In genomic region chr15:70473623-70474366, GRCh38 we compare ENCODE assay signal across 12 cellular contexts.
A peak's percentile ranks its signal among the peaks of the same experiment; 100 is the strongest.
DNase-seq lines count a peak whose midpoint lies in the region; ATAC-seq and TF ChIP-seq lines count a peak whose summit lies in the region.
"Had no signal": no experiment of that assay in that cellular context is flagged by ENCODE, and none has a peak within 500 bp of the region (broad histone marks: within the 10 kb centered on the region; RNA-seq: fewer than 3 reads in every experiment).

No MANE protein-coding gene starts in this region.

- peaks cover 4% of the 10 kb centered on the region; the same call in 2 of the 3 replicates for H3K4me1 Mint-ChIP-seq in GM23338

- no peaks in the 10 kb centered on the region for H3K79me2 ChIP-seq in GM23338 (replicated peaks; ENCODE audit: insufficient read depth)

- no peak overlapping the region for H2AFZ ChIP-seq in GM23338

- no peaks in the 10 kb centered on the region for H3K36me3 ChIP-seq in BLaER1 treated with 17β-estradiol and CSF1 and Interleukin-3, amounts not matched to agents 10 nM and 100 nM
- H3K36me3 ChIP-seq in Panc1 (ENCODE audit: control insufficient read depth, insufficient read depth, low read length) (no peaks in the 10 kb centered on the region), psoas muscle (ENCODE audit: insufficient read depth in 1 of 2, low read depth in 1 of 2) (no peaks in the 10 kb centered on the region), GM23338 (ENCODE audit: insufficient read depth) (no peaks in the 10 kb centered on the region)

- DNase-seq in Panc1 (ENCODE audit: low read depth, low spot score) = no peak
- peak; percentile 15 for DNase-seq in dermis blood vessel endothelial cell
- DNase-seq in psoas muscle = no peak
- DNase-seq in NCI-H82 treated with DMSO at 0.1 percent for 48 hours (lab: John Stamatoyannopoulos, UW; ENCODE audit: unreplicated experiment) = no peak
- no peak for DNase-seq in MV-4-11 (lab: John Stamatoyannopoulos, UW)
- DNase-seq in GM23338 (ENCODE audit: low spot score) = no peak
- DNase-seq: Karpas-422, NCI-H226 had no signal

- H3K36me3 Mint-ChIP-seq in GM23338 (ENCODE audit: low read depth) = no peaks in the 10 kb centered on the region

- H4K20me1 ChIP-seq in BLaER1 treated with 17β-estradiol and CSF1 and Interleukin-3, amounts not matched to agents 10 nM and 100 nM = peaks cover 0 to 15% (median 0%) of the 10 kb centered on the region in 11 experiments; a peak in 6 of 22 replicates
- no peaks in the 10 kb centered on the region for H4K20me1 ChIP-seq in GM23338 (replicated peaks; ENCODE audit: insufficient read depth)

- no peak overlapping the region for H3K4me3 Mint-ChIP-seq in GM23338

- no TSS peak for BruUV-seq in Panc1 (replicated peaks; lab: Mats Ljungman, UMichigan)

- POLR2A ChIA-PET in Panc1 (lab: Charles Lee) = no interaction called here

- no peak for ATAC-seq in Panc1
- ATAC-seq in psoas muscle = no peak
- ATAC-seq in GM18520 (IDR thresholded peaks at IDR 0.05; ENCODE audit: unreplicated experiment) = no peak
- no peak for ATAC-seq in GM23338
- ATAC-seq: activated CD4-positive, CD25-positive, alpha-beta regulatory T cell treated with anti-CD3 and anti-CD28 coated beads, Interleukin-2, amount 50 U/mL, for 24 hours; GM12878 had no signal

- CTCF ChIA-PET in Panc1 (lab: Charles Lee) = no interaction called here

- TF ChIP-seq CTCF in Panc1 (IDR thresholded peaks at IDR 0.05) = no peak
- TF ChIP-seq CTCF in psoas muscle (IDR thresholded peaks at IDR 0.05) = no peak
- no peak for TF ChIP-seq CTCF in GM23338 (conservative IDR thresholded peaks at IDR 0.05; ENCODE audit: low read depth in 2 of 2)

- H3K4me2 ChIP-seq in BLaER1 treated with 17β-estradiol and CSF1 and Interleukin-3, amounts not matched to agents 10 nM and 100 nM = peak overlapping the region; percentile 28 to 92 (median 77); a peak in 21 of 22 replicates
- H3K4me2 ChIP-seq in GM23338 = no peak overlapping the region

- 0 out of 22 replicates have a peak, but pooled peaks cover 0 to 2% (median 0%) of the 10 kb centered on the region in 11 experiments for H3K9me3 ChIP-seq in BLaER1 treated with 17β-estradiol and CSF1 and Interleukin-3, amounts not matched to agents 10 nM and 100 nM (replicated peaks in 1 of 11)
- no peaks in the 10 kb centered on the region for H3K9me3 ChIP-seq in Panc1 (ENCODE audit: control insufficient read depth, insufficient read depth, low read depth, low read length)
- no peaks in the 10 kb centered on the region for H3K9me3 ChIP-seq in psoas muscle

- in situ Hi-C loops in Panc1 (cut with HindIII; ENCODE audit: low pct_unique_long_range_greater_than_20kb, low sequenced_read_pairs) = no loop called here

- no peak overlapping the region for H3K27ac Mint-ChIP-seq in GM23338

- intact Hi-C loops in Panc1 (cut with micrococcal nuclease; ENCODE audit: unreplicated experiment) (no loop called here), psoas muscle (cut with DNase I) (loop anchor here in 1 of 2 donors (5.0 to 10.0 kb wide), 2 partner anchors 269 to 376 kb away; partner anchors contain the start of gene TLE3)

- H3K4me3 ChIP-seq in BLaER1 treated with 17β-estradiol and CSF1 and Interleukin-3, amounts not matched to agents 10 nM and 100 nM = no peak overlapping the region
- H3K4me3 ChIP-seq in Panc1 (ENCODE audit: low read depth in 2 of 2, low read length in 2 of 2) (peak overlapping the region in 1 of 2 experiments; percentile 41; a peak in 2 of 4 replicates), psoas muscle (peak overlapping the region; percentile 46), GM23338 (no peak overlapping the region)
- H3K4me3 ChIP-seq: GM12878 had no signal

- no peaks in the 10 kb centered on the region for H3F3A ChIP-seq in GM23338 (replicated peaks; ENCODE audit: low read depth)

- H3K9me2 ChIP-seq in GM23338 (ENCODE audit: insufficient read depth) = peaks cover 4% of the 10 kb centered on the region; the same call in 1 of the 2 replicates

- peaks cover 54 to 90% (median 65%) of the 10 kb centered on the region in 11 experiments for H3K27me3 ChIP-seq in BLaER1 treated with 17β-estradiol and CSF1 and Interleukin-3, amounts not matched to agents 10 nM and 100 nM
- H3K27me3 ChIP-seq in Panc1 (ENCODE audit: control insufficient read depth, insufficient read depth, low read length) (no peaks in the 10 kb centered on the region), psoas muscle (ENCODE audit: insufficient read depth in 3 of 3, low read length in 2 of 3) (no peaks in the 10 kb centered on the region), GM23338 (ENCODE audit: insufficient read depth) (no peaks in the 10 kb centered on the region)

- H3K9me3 Mint-ChIP-seq in GM23338 = 0 out of 3 replicates have a peak, but pooled peaks cover 2% of the 10 kb centered on the region

- H3K9ac ChIP-seq in BLaER1 treated with 17β-estradiol and CSF1 and Interleukin-3, amounts not matched to agents 10 nM and 100 nM = no peak overlapping the region

- H3K4me1 ChIP-seq in BLaER1 treated with 17β-estradiol and CSF1 and Interleukin-3, amounts not matched to agents 10 nM and 100 nM = peaks cover 21 to 55% (median 27%) of the 10 kb centered on the region in 10 experiments
- H3K4me1 ChIP-seq in Panc1 (ENCODE audit: control insufficient read depth, insufficient read depth, low read length) (peaks cover 62% of the 10 kb centered on the region), psoas muscle (peaks cover 23% of the 10 kb centered on the region), GM23338 (ENCODE audit: insufficient read depth) (no peaks in the 10 kb centered on the region)

- H3K27me3 Mint-ChIP-seq in GM23338 (ENCODE audit: insufficient read depth, low read depth, poor library complexity) = no peaks in the 10 kb centered on the region

- 11 to 18% (median 15%) methylated on average over 15 of the region's 15 CpGs for WGBS in psoas muscle, 3 donors

- H3K27ac ChIP-seq in BLaER1 treated with 17β-estradiol and CSF1 and Interleukin-3, amounts not matched to agents 10 nM and 100 nM = no peak overlapping the region
- H3K27ac ChIP-seq in Panc1 (ENCODE audit: low read length) (peak overlapping the region; percentile 99), psoas muscle (peak overlapping the region; percentile 81), GM23338 (ENCODE audit: low read depth) (no peak overlapping the region)

TF ChIP-seq in GM23338, 12 proteins besides CTCF, POLR2A, EP300 and RAD21 (continues in another document):
- no peak for TF ChIP-seq POLR2AphosphoS5 (IDR thresholded peaks at IDR 0.05; ENCODE audit: low read depth)
- TF ChIP-seq ZNF114 (CRISPR knock-in tag; IDR thresholded peaks at IDR 0.05) = no peak
- no peak for TF ChIP-seq EZH2phosphoT487 (IDR thresholded peaks at IDR 0.05; ENCODE audit: unreplicated experiment)
- no peak for TF ChIP-seq JUNB (IDR thresholded peaks at IDR 0.05; ENCODE audit: unreplicated experiment)
- TF ChIP-seq CREB1 (CRISPR knock-in tag; IDR thresholded peaks at IDR 0.05; ENCODE audit: low read depth) = no peak
- TF ChIP-seq ZNF331 (CRISPR knock-in tag; IDR thresholded peaks at IDR 0.05; ENCODE audit: low read depth) = no peak

Comparison
In these comparisons a context has a peak if more than half of its experiments do, and no peak if none do; other contexts are left out.
1. H3K27ac ChIP-seq: peak in Panc1 (single experiment) and psoas muscle (single experiment); none in BLaER1 treated with 17β-estradiol and CSF1 and Interleukin-3, amounts not matched to agents 10 nM and 100 nM (0 of 11) and GM23338 (single experiment).